Comparison of ENCODE assay signal across 8 cellular contexts in genomic region chr12:120649442-120650248, GRCh38. TPM values are rescaled to one million over a fixed set of nuclear protein-coding genes. Genes with fewer than 3 reads are reported as not detected.
A peak's percentile ranks its signal among the peaks of the same experiment; 100 is the strongest.
DNase-seq lines count a peak whose midpoint lies in the region; ATAC-seq and TF ChIP-seq lines count a peak whose summit lies in the region.

No MANE protein-coding gene starts in this region.

- no peak for ATAC-seq in HG02938 (IDR thresholded peaks at IDR 0.05; ENCODE audit: unreplicated experiment)

- peaks cover 6% of the 10 kb centered on the region for H3K4me1 Mint-ChIP-seq in Caco-2 (ENCODE audit: low read depth, unreplicated experiment)

- H3K4me2 ChIP-seq in KMS-11, result peak overlapping the region; percentile 15; the same call in 1 of the 2 replicates
- H3K4me2 ChIP-seq in mammary epithelial cell (ENCODE audit: insufficient read depth, low read depth, low read length), result peak overlapping the region; percentile 70

- no peak overlapping the region for H3K27ac Mint-ChIP-seq in Caco-2 (ENCODE audit: unreplicated experiment)

- intact Hi-C loops in Caco-2 (cut with micrococcal nuclease; ENCODE audit: unreplicated experiment) (loop anchor here (1.0 to 5.0 kb wide), 4 partner anchors 38 to 324 kb away; partner anchors contain the start of gene MLEC), mammary epithelial cell (cut with micrococcal nuclease) (loop anchor here (1.0 to 10.0 kb wide), 8 partner anchors 37 to 448 kb away; partner anchors contain the start of gene MLEC)

- H3K9me3 ChIP-seq in Caco-2 (no peaks in the 10 kb centered on the region), mammary epithelial cell (replicated peaks; ENCODE audit: insufficient read depth, low read length) (no peaks in the 10 kb centered on the region), neuron (ENCODE audit: low read length) (no peaks in the 10 kb centered on the region)

- H3K27me3 ChIP-seq in Caco-2 (replicated peaks; ENCODE audit: control insufficient read depth, insufficient read depth, low read length) (no peaks in the 10 kb centered on the region), KMS-11 (ENCODE audit: insufficient read depth, low read depth) (peaks cover 4% of the 10 kb centered on the region; the same call in 1 of the 2 replicates), mammary epithelial cell (ENCODE audit: insufficient read depth, low read length) (peaks cover 1% of the 10 kb centered on the region), neuron (ENCODE audit: insufficient read depth, low read length) (peaks cover 34% of the 10 kb centered on the region)

- no peaks in the 10 kb centered on the region for H4K20me1 ChIP-seq in KMS-11 (ENCODE audit: insufficient read depth)
- no peaks in the 10 kb centered on the region for H4K20me1 ChIP-seq in mammary epithelial cell (ENCODE audit: insufficient read depth, low read length)

- no peaks in the 10 kb centered on the region for H3K36me3 Mint-ChIP-seq in Caco-2 (ENCODE audit: insufficient read depth, unreplicated experiment)

- TF ChIP-seq CTCF in Caco-2 (IDR thresholded peaks at IDR 0.05; ENCODE audit: insufficient read depth in 1 of 2, low read depth in 1 of 2, low read length in 1 of 2, severe bottlenecking in 1 of 2, unreplicated experiment in 1 of 2) (no peak), KMS-11 (conservative IDR thresholded peaks at IDR 0.05; ENCODE audit: low read depth, low read length) (no peak), mammary epithelial cell (conservative IDR thresholded peaks at IDR 0.05 in 1 of 2, IDR thresholded peaks at IDR 0.05 in 1 of 2; ENCODE audit: extremely low read depth in 1 of 2, insufficient read depth in 1 of 2, low read depth in 1 of 2, low read length in 2 of 2) (no peak)

- WGBS in mammary epithelial cell (ENCODE audit: low coverage, missing lambda C conversion rate), result 19% methylated on average over 32 of the region's 33 CpGs

- no peaks in the 10 kb centered on the region for H3K79me2 ChIP-seq in KMS-11 (ENCODE audit: insufficient read depth, low read depth)
- H3K79me2 ChIP-seq in mammary epithelial cell (ENCODE audit: insufficient read depth, low read length), result no peaks in the 10 kb centered on the region

- CTCF ChIA-PET in Caco-2 (lab: Charles Lee), result interaction anchor here (0.5 to 2.2 kb wide), 41 partner anchors 9 to 740 kb away, joined by 3 to 37 read pairs (median 4); partner anchors contain the start of genes CABP1, HNF1A, MLEC and POP5
- CTCF ChIA-PET in mammary epithelial cell (lab: Charles Lee; ENCODE audit: low non-redundant PET), result interaction anchor here (0.6 to 1.1 kb wide), 4 partner anchors 9 to 317 kb away, joined by 3 to 5 read pairs (median 4); partner anchors contain the start of genes CABP1 and POP5

- DNase-seq in Caco-2 (no peak), mammary epithelial cell (no peak), LoVo (ENCODE audit: low spot score) (no peak), hepatic stellate cell (ENCODE audit: low spot score) (no peak), NCI-H2107 treated with DMSO at 0.1 percent for 48 hours (lab: John Stamatoyannopoulos, UW; ENCODE audit: unreplicated experiment) (no peak)

- no peak overlapping the region for H3K9ac ChIP-seq in KMS-11
- H3K9ac ChIP-seq in mammary epithelial cell (ENCODE audit: insufficient read depth, low read length), result no peak overlapping the region

- dilution Hi-C loops in mammary epithelial cell (cut with HindIII; ENCODE audit: low sequenced_read_pairs), result loop anchor here (5.0 kb wide), 2 partner anchors 48 to 57 kb away; no protein-coding TSS in a partner anchor

- no peaks in the 10 kb centered on the region for H3K9me3 Mint-ChIP-seq in Caco-2 (ENCODE audit: unreplicated experiment)

- peak overlapping the region; percentile 32; the same call in 1 of the 2 replicates for H2AFZ ChIP-seq in KMS-11 (ENCODE audit: low read depth)
- H2AFZ ChIP-seq in mammary epithelial cell (ENCODE audit: low read depth, low read length), result peak overlapping the region; percentile 96
- peak overlapping the region; percentile 81 for H2AFZ ChIP-seq in neuron (ENCODE audit: low read depth, low read length)

- POLR2A ChIA-PET in Caco-2 (lab: Charles Lee), result interaction anchor here (0.5 to 0.7 kb wide), 2 partner anchors 43 to 61 kb away, joined by 4 to 9 read pairs; no protein-coding TSS in a partner anchor

- no peak overlapping the region for H3K4me3 ChIP-seq in Caco-2 (ENCODE audit: low read depth, low read length)
- no peak overlapping the region for H3K4me3 ChIP-seq in KMS-11 (IDR thresholded peaks at IDR 0.05; ENCODE audit: insufficient read depth, low read depth, low read length)
- no peak overlapping the region for H3K4me3 ChIP-seq in mammary epithelial cell (replicated peaks in 1 of 3; ENCODE audit: insufficient read depth in 1 of 3, low read depth in 2 of 3, low read length in 3 of 3)
- peak overlapping the region; percentile 44 for H3K4me3 ChIP-seq in neuron (ENCODE audit: low read length)

- peak overlapping the region; percentile 59 for H3K4me3 Mint-ChIP-seq in Caco-2 (ENCODE audit: unreplicated experiment)

- in situ Hi-C loops in mammary epithelial cell (cut with MboI; ENCODE audit: low sequenced_read_pairs in 2 of 2), result loop anchor here in 1 of 2 donors (5.0 kb wide), 2 partner anchors 57 to 63 kb away; partner anchors contain the start of gene UNC119B

- H3K4me1 ChIP-seq in Caco-2, result no peaks in the 10 kb centered on the region
- no peaks in the 10 kb centered on the region for H3K4me1 ChIP-seq in KMS-11 (ENCODE audit: low read depth, poor library complexity, severe bottlenecking)
- peaks cover 9% of the 10 kb centered on the region for H3K4me1 ChIP-seq in mammary epithelial cell (ENCODE audit: insufficient read depth, low read length)
- H3K4me1 ChIP-seq in neuron (ENCODE audit: insufficient read depth, low read length), result peaks cover 17% of the 10 kb centered on the region

- BruUV-seq in Caco-2 (replicated peaks; lab: Mats Ljungman, UMichigan), result no TSS peak
- TSS peak; percentile 21 for BruUV-seq in mammary epithelial cell (replicated peaks; lab: Mats Ljungman, UMichigan)

- H3K36me3 ChIP-seq in Caco-2 (ENCODE audit: control insufficient read depth, insufficient read depth, low read length) (no peaks in the 10 kb centered on the region), KMS-11 (ENCODE audit: insufficient read depth) (no peaks in the 10 kb centered on the region), mammary epithelial cell (ENCODE audit: insufficient read depth, low read length) (no peaks in the 10 kb centered on the region), neuron (ENCODE audit: insufficient read depth, low read length) (no peaks in the 10 kb centered on the region)

- peaks cover 3% of the 10 kb centered on the region for H3K27me3 Mint-ChIP-seq in Caco-2 (ENCODE audit: insufficient read depth, unreplicated experiment)

- no peak overlapping the region for H3K27ac ChIP-seq in KMS-11
- H3K27ac ChIP-seq in mammary epithelial cell (ENCODE audit: insufficient read depth, low read depth, low read length), result no peak overlapping the region

RNA-seq across cellular contexts. Expression of gene CABP1, which starts 9.2 kb away (rescaled TPM):
- total RNA-seq in Caco-2 (2022), result 0.95 and 1.0 TPM in 2 replicates
- total RNA-seq in mammary epithelial cell, result under 1 TPM in 1 of 2 donors, not detected in 1; 0.26 TPM
- 0.03 TPM for polyA plus RNA-seq in mammary epithelial cell
- not detected for polyA minus RNA-seq in mammary epithelial cell

RNA-seq across cellular contexts. Expression of gene MLEC, which starts 37.3 kb away (rescaled TPM):
- 143 and 150 TPM in 2 replicates for total RNA-seq in Caco-2 (2022)
- total RNA-seq in mammary epithelial cell, result 100 to 1,000 TPM in 1 of 2 donors, 10 to 100 TPM in 1; 64.7 to 114 TPM
- polyA plus RNA-seq in mammary epithelial cell, result 37.1 TPM
- polyA minus RNA-seq in mammary epithelial cell, result 150 TPM

Comparison
In these comparisons a context has a peak if more than half of its experiments do, and no peak if none do; other contexts are left out.
1. H2AFZ ChIP-seq: peak in every context shown above with its lines; median percentile 96 in mammary epithelial cell; 81 in neuron; 32 in KMS-11.